In genomic region chr1:224090116-224090515, GRCh38 we compare ENCODE assay signal across 32 cellular contexts.
"Had no signal": no experiment of that assay in that cellular context is flagged by ENCODE, and none has a peak within 500 bp of the region (broad histone marks: within the 10 kb centered on the region; RNA-seq: fewer than 3 reads in every experiment).

No MANE protein-coding gene starts in this region.

- H3K4me3 Mint-ChIP-seq: activated CD4-positive, alpha-beta memory T cell treated with anti-CD3 and anti-CD28 coated beads, Interleukin-2, amount 10 ng/mL, durations not matched to agents 7 days and 5 days; activated CD4-positive, alpha-beta T cell treated with anti-CD3 and anti-CD28 coated beads, Interleukin-2, amount 10 ng/mL, durations not matched to agents 7 days and 5 days; activated naive CD4-positive, alpha-beta T cell treated with anti-CD3 and anti-CD28 coated beads, Interleukin-2, amount 10 ng/mL, durations not matched to agents 7 days and 5 days; activated naive CD8-positive, alpha-beta T cell treated with anti-CD3 and anti-CD28 coated beads, Interleukin-2, amount 10 ng/mL, durations not matched to agents 7 days and 5 days; activated T-cell treated with anti-CD3 and anti-CD28 coated beads, Interleukin-2, amount 50 U/mL, for 24 hours; activated T-cell treated with anti-CD3 and anti-CD28 coated beads, Interleukin-2, amount 50 U/mL, for 72 hours; brain; endodermal cell; WTC11 had no signal

- H3K4me1 ChIP-seq: ascending aorta, breast epithelium, esophagus squamous epithelium, gastroesophageal sphincter, heart right ventricle had no signal

- H3K36me3 Mint-ChIP-seq: activated naive CD4-positive, alpha-beta T cell treated with anti-CD3 and anti-CD28 coated beads, Interleukin-2, amount 10 ng/mL, durations not matched to agents 7 days and 5 days; activated naive CD4-positive, alpha-beta T cell treated with anti-CD3 and anti-CD28 coated beads, Interleukin-2, amount 50 U/mL, for 72 hours; activated naive CD8-positive, alpha-beta T cell treated with anti-CD3 and anti-CD28 coated beads, Interleukin-2, amount 10 ng/mL, durations not matched to agents 7 days and 5 days; brain; WTC11 had no signal

- H3K27ac ChIP-seq: ascending aorta, breast epithelium, cardiac muscle cell, dorsolateral prefrontal cortex, esophagus squamous epithelium, gastroesophageal sphincter, heart right ventricle, hepatocyte, VCaP had no signal

- H3K27me3 ChIP-seq: ascending aorta, breast epithelium, cardiac muscle cell, hepatocyte had no signal

- H3K27ac Mint-ChIP-seq: activated CD4-positive, alpha-beta memory T cell treated with anti-CD3 and anti-CD28 coated beads, Interleukin-2, amount 10 ng/mL, durations not matched to agents 7 days and 5 days; activated CD4-positive, alpha-beta T cell treated with anti-CD3 and anti-CD28 coated beads, Interleukin-2, amount 10 ng/mL, durations not matched to agents 7 days and 5 days; activated naive CD4-positive, alpha-beta T cell treated with anti-CD3 and anti-CD28 coated beads, Interleukin-2, amount 10 ng/mL, durations not matched to agents 7 days and 5 days; activated naive CD4-positive, alpha-beta T cell treated with anti-CD3 and anti-CD28 coated beads, Interleukin-2, amount 50 U/mL, for 72 hours; activated naive CD8-positive, alpha-beta T cell treated with anti-CD3 and anti-CD28 coated beads, Interleukin-2, amount 10 ng/mL, durations not matched to agents 7 days and 5 days; activated T-cell treated with anti-CD3 and anti-CD28 coated beads, Interleukin-2, amount 50 U/mL, for 24 hours; activated T-cell treated with anti-CD3 and anti-CD28 coated beads, Interleukin-2, amount 50 U/mL, for 72 hours; brain; endodermal cell; WTC11 had no signal

- H3K9me3 Mint-ChIP-seq: activated CD4-positive, alpha-beta memory T cell treated with anti-CD3 and anti-CD28 coated beads, Interleukin-2, amount 10 ng/mL, durations not matched to agents 7 days and 5 days; activated CD4-positive, alpha-beta T cell treated with anti-CD3 and anti-CD28 coated beads, Interleukin-2, amount 10 ng/mL, durations not matched to agents 7 days and 5 days; activated naive CD4-positive, alpha-beta T cell treated with anti-CD3 and anti-CD28 coated beads, Interleukin-2, amount 10 ng/mL, durations not matched to agents 7 days and 5 days; activated naive CD4-positive, alpha-beta T cell treated with anti-CD3 and anti-CD28 coated beads, Interleukin-2, amount 50 U/mL, for 72 hours; activated naive CD8-positive, alpha-beta T cell treated with anti-CD3 and anti-CD28 coated beads, Interleukin-2, amount 10 ng/mL, durations not matched to agents 7 days and 5 days; activated T-cell treated with anti-CD3 and anti-CD28 coated beads, Interleukin-2, amount 50 U/mL, for 24 hours; activated T-cell treated with anti-CD3 and anti-CD28 coated beads, Interleukin-2, amount 50 U/mL, for 72 hours; brain; endodermal cell had no signal

- H3K4me3 ChIP-seq: ascending aorta, breast epithelium, cardiac muscle cell, dorsolateral prefrontal cortex, esophagus squamous epithelium, gastroesophageal sphincter, heart right ventricle, hepatocyte had no signal

- H3K9me3 ChIP-seq: ascending aorta, breast epithelium, esophagus squamous epithelium, gastroesophageal sphincter, heart right ventricle had no signal

- H3K4me1 Mint-ChIP-seq: activated CD4-positive, alpha-beta memory T cell treated with anti-CD3 and anti-CD28 coated beads, Interleukin-2, amount 10 ng/mL, durations not matched to agents 7 days and 5 days; activated CD4-positive, alpha-beta T cell treated with anti-CD3 and anti-CD28 coated beads, Interleukin-2, amount 10 ng/mL, durations not matched to agents 7 days and 5 days; activated naive CD4-positive, alpha-beta T cell treated with anti-CD3 and anti-CD28 coated beads, Interleukin-2, amount 10 ng/mL, durations not matched to agents 7 days and 5 days; activated naive CD8-positive, alpha-beta T cell treated with anti-CD3 and anti-CD28 coated beads, Interleukin-2, amount 10 ng/mL, durations not matched to agents 7 days and 5 days; brain; endodermal cell had no signal

- H2AFZ ChIP-seq: hepatocyte had no signal

- H3K36me3 ChIP-seq: ascending aorta, breast epithelium, cardiac muscle cell, esophagus squamous epithelium, gastroesophageal sphincter, heart right ventricle had no signal

- DNase-seq: activated CD4-positive, alpha-beta memory T cell treated with anti-CD3 and anti-CD28 coated beads, Interleukin-2, amount 10 ng/mL, durations not matched to agents 7 days and 5 days; activated CD4-positive, alpha-beta T cell treated with anti-CD3 and anti-CD28 coated beads for 1 hour; activated CD4-positive, alpha-beta T cell treated with anti-CD3 and anti-CD28 coated beads for 4 hours; activated CD4-positive, alpha-beta T cell treated with anti-CD3 and anti-CD28 coated beads, Interleukin-2, amount 10 ng/mL, durations not matched to agents 7 days and 5 days; activated CD4-positive, alpha-beta T cell treated with anti-CD3 and anti-CD28 coated beads, Interleukin-2, amount 50 U/mL, for 4 hours; activated CD8-positive, alpha-beta memory T cell treated with anti-CD3 and anti-CD28 coated beads, Interleukin-2, amount 50 U/mL, for 48 hours; activated gamma-delta T cell; activated naive CD4-positive, alpha-beta T cell; activated naive CD4-positive, alpha-beta T cell treated with anti-CD3 and anti-CD28 coated beads, Interleukin-2, amount 10 ng/mL, durations not matched to agents 7 days and 5 days; activated naive CD8-positive, alpha-beta T cell treated with anti-CD3 and anti-CD28 coated beads, Interleukin-2, amount 10 ng/mL, durations not matched to agents 7 days and 5 days; activated T-cell treated with anti-CD3 and anti-CD28 coated beads for 4 hours; activated T-cell treated with anti-CD3 and anti-CD28 coated beads, Interleukin-2, amount 50 U/mL, for 24 hours; activated T-cell treated with anti-CD3 and anti-CD28 coated beads, Interleukin-2, amount 50 U/mL, for 72 hours; central memory CD4-positive, alpha-beta T cell; cortex of kidney; dorsolateral prefrontal cortex; effector memory CD4-positive, alpha-beta T cell; endodermal cell; erythroblast; esophagus squamous epithelium; foreskin melanocyte; heart right ventricle; T-helper 2 cell had no signal

- H3K4me2 ChIP-seq: hepatocyte had no signal

- ATAC-seq: activated naive CD4-positive, alpha-beta T cell treated with anti-CD3 and anti-CD28 coated beads, Interleukin-2, amount 50 U/mL, for 72 hours; activated T-cell treated with anti-CD3 and anti-CD28 coated beads, Interleukin-2, amount 50 U/mL, for 72 hours; gastroesophageal sphincter; heart right ventricle; WTC11 had no signal
